ENCODE assay signal across 21 cellular contexts in the genomic region with DNA sequence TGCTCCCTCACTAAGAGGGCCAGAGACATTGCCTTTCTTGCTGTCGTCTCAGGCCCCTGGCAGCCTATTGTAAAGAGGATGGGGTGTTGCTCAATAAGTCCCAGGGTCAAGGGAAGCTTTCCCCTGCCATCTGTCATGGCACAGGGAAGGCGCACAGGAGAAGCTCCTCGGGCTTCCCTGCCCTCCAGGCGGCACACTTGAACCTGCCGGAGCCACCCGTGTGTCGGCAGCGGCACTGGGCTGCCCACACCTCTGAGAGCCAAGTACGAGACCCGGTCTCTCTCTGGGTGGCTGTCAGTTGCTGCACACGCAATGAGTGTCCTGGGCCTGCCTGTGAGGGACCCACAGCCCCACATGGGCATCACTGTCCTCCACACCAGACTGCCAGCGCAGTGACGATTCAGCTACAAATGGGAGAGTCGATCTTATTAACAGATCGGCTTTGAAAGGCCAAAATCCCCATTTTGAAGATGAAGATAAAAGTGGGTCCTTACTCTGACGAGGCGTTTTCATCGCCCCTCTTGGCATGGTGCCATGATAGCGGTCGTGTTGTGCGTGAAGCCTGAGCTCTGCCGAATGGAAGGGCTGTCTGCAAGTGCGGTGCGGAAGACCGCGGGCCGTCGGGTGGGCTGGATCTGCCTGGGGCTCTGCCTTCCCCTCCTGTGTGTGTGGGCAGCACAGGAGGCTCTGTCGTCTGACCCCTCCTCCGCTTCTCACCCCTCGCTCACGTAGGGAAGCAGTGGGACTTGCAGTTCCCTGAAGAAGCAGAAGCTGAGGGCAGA. TPM values are rescaled to one million over a fixed set of nuclear protein-coding genes. Genes with fewer than 3 reads are reported as not detected.
DNase-seq lines count a peak whose midpoint lies in the region; ATAC-seq, FAIRE-seq and TF ChIP-seq lines count a peak whose summit lies in the region.
"Had no signal": no experiment of that assay in that cellular context is flagged by ENCODE, and none has a peak within 500 bp of the region (broad histone marks: within the 10 kb centered on the region; RNA-seq: fewer than 3 reads in every experiment).

No MANE protein-coding gene starts in this region.

- in situ Hi-C loops in HepG2 (cut with HindIII; ENCODE audit: extremely low pct_ligation_motif_present, low pct_unique_long_range_greater_than_20kb): no loop called here

- WGBS in HepG2 (ENCODE audit: low lambda C conversion rate): 96% methylated on average over 14 of the region's 32 CpGs
- WGBS in right lobe of liver (ENCODE audit: insufficient coverage, low coverage, low lambda C conversion rate, missing lambda C conversion rate): 87% methylated on average over 12 of the region's 32 CpGs
- WGBS in esophagus muscularis mucosa: 91% methylated on average over 23 of the region's 32 CpGs

- DNase-seq in HepG2 (ENCODE audit: low spot score) (no peak), right lobe of liver (no peak), RWPE1 (ENCODE audit: low spot score) (no peak), nephron progenitor cell (no peak), dermis blood vessel endothelial cell (no peak), NCI-H1694 treated with DMSO at 0.1 percent for 48 hours (lab: John Stamatoyannopoulos, UW) (no peak), esophagus muscularis mucosa (ENCODE audit: extremely low spot score) (no peak)
- DNase-seq: CD4-positive, alpha-beta T cell; COR-L47; DMS79 treated with DMSO at 0.1 percent for 48 hours; GM23248; HCEC 1CT; NCI-H1105; NCI-H146; NCI-H2081; NCI-H446; NCI-H526 treated with DMSO at 0.1 percent for 48 hours; OCI-M1; SHP77 treated with DMSO at 0.1 percent for 48 hours; SW 1271 had no signal

- no peak overlapping the region for H2AFZ ChIP-seq in HepG2 (ENCODE audit: low read length)
- H2AFZ ChIP-seq: GM23248 had no signal

- peak overlapping the region; percentile 54 for H3K27ac Mint-ChIP-seq in nephron progenitor cell
- H3K27ac Mint-ChIP-seq: CD4-positive, alpha-beta T cell had no signal

- peaks cover 51% of the 10 kb centered on the region for H3K36me3 Mint-ChIP-seq in nephron progenitor cell (ENCODE audit: low read depth)

- intact Hi-C loops in HepG2 (cut with micrococcal nuclease; ENCODE audit: unreplicated experiment): no loop called here
- intact Hi-C loops in right lobe of liver (cut with DNase I): loop anchor here (10.0 kb wide), 2 partner anchors 55 to 65 kb away; no protein-coding TSS in a partner anchor
- intact Hi-C loops in esophagus muscularis mucosa (cut with DNase I): no loop called here

- TF ChIP-seq CTCF in HepG2 (CRISPR knock-in tag; IDR thresholded peaks at IDR 0.05) (no peak), right lobe of liver (IDR thresholded peaks at IDR 0.05) (no peak), RWPE1 (conservative IDR thresholded peaks at IDR 0.05; ENCODE audit: low read depth) (no peak), nephron progenitor cell (IDR thresholded peaks at IDR 0.05) (no peak), esophagus muscularis mucosa (IDR thresholded peaks at IDR 0.05) (no peak)

- no peak overlapping the region for H3K4me2 ChIP-seq in HepG2 (ENCODE audit: low read depth, low read length)

- H3K9me3 ChIP-seq in HepG2 (ENCODE audit: low read length) (no peaks in the 10 kb centered on the region), right lobe of liver (no peaks in the 10 kb centered on the region), esophagus muscularis mucosa (no peaks in the 10 kb centered on the region)

- BruUV-seq in HepG2 (replicated peaks; lab: Mats Ljungman, UMichigan): no TSS peak

- peaks cover 2% of the 10 kb centered on the region for H3K27me3 Mint-ChIP-seq in nephron progenitor cell (ENCODE audit: low read depth, poor library complexity)
- H3K27me3 Mint-ChIP-seq: CD4-positive, alpha-beta T cell had no signal

- TF ChIP-seq POLR2A in HepG2 (IDR thresholded peaks at IDR 0.05; ENCODE audit: insufficient read depth in 1 of 2, low read depth in 2 of 2, low read length in 2 of 2): no peak
- TF ChIP-seq POLR2A in right lobe of liver (IDR thresholded peaks at IDR 0.05): no peak
- no peak for TF ChIP-seq POLR2A in esophagus muscularis mucosa (IDR thresholded peaks at IDR 0.05; ENCODE audit: low read depth)

- H3K9me3 Mint-ChIP-seq in nephron progenitor cell: no peaks in the 10 kb centered on the region
- H3K9me3 Mint-ChIP-seq: CD4-positive, alpha-beta T cell had no signal

- TF ChIP-seq RAD21 in HepG2 (CRISPR knock-in tag; IDR thresholded peaks at IDR 0.05): no peak

- no peak overlapping the region for H3K4me3 Mint-ChIP-seq in nephron progenitor cell
- H3K4me3 Mint-ChIP-seq: CD4-positive, alpha-beta T cell had no signal

- H3K4me1 ChIP-seq in HepG2 (ENCODE audit: insufficient read depth, low read length) (no peaks in the 10 kb centered on the region), right lobe of liver (no peaks in the 10 kb centered on the region), esophagus muscularis mucosa (peaks cover 0 to 11% (median 0%) of the 10 kb centered on the region in 4 donors)

- TF ChIP-seq EP300 in HepG2 (IDR thresholded peaks at IDR 0.05; ENCODE audit: low read depth in 2 of 2, low read length in 2 of 2) (no peak), HepG2 (CRISPR knock-in tag; IDR thresholded peaks at IDR 0.05; ENCODE audit: borderline replicate concordance) (no peak), esophagus muscularis mucosa (IDR thresholded peaks at IDR 0.05) (no peak)

- POLR2A ChIA-PET in HepG2 (lab: Yijun Ruan, JAX) (no interaction called here), RWPE1 (lab: Yijun Ruan, JAX; ENCODE audit: low non-redundant PET) (no interaction called here)

- H3K36me3 ChIP-seq in HepG2 (replicated peaks in 1 of 2; ENCODE audit: control insufficient read depth in 1 of 2, insufficient read depth in 2 of 2, low read length in 2 of 2): peaks cover 51 to 92% of the 10 kb centered on the region in 2 experiments
- peaks cover 0 to 64% (median 16%) of the 10 kb centered on the region in 4 donors for H3K36me3 ChIP-seq in right lobe of liver
- H3K36me3 ChIP-seq in esophagus muscularis mucosa: peaks cover 64 to 100% (median 100%) of the 10 kb centered on the region in 4 donors

- H3K27ac ChIP-seq in HepG2 (ENCODE audit: extremely low read length, insufficient read depth, low read length) (no peak overlapping the region), right lobe of liver (no peak overlapping the region), RWPE1 (peak overlapping the region; percentile 65), esophagus muscularis mucosa (replicated peaks in 1 of 4) (no peak overlapping the region)
- H3K27ac ChIP-seq: GM23248, SK-N-MC had no signal

- CTCF ChIA-PET in HepG2 (lab: Yijun Ruan, JAX; ENCODE audit: low intra/inter-chr PET ratio, low total read pairs): no interaction called here
- CTCF ChIA-PET in RWPE1 (lab: Yijun Ruan, JAX): no interaction called here

- ATAC-seq in HepG2: no peak
- no peak for ATAC-seq in right lobe of liver

- no peak overlapping the region for H3K9ac ChIP-seq in HepG2 (ENCODE audit: insufficient read depth, low read depth, low read length)
- H3K9ac ChIP-seq: GM23248 had no signal

- no peak overlapping the region for H3K4me3 ChIP-seq in HepG2 (replicated peaks in 1 of 3; ENCODE audit: insufficient read depth in 1 of 3, low read depth in 2 of 3, low read length in 3 of 3)
- no peak overlapping the region for H3K4me3 ChIP-seq in right lobe of liver
- no peak overlapping the region for H3K4me3 ChIP-seq in esophagus muscularis mucosa
- H3K4me3 ChIP-seq: GM23248, SK-N-MC had no signal

- FAIRE-seq in HepG2 (lab: Jason Lieb, UNC): no peak

- H3K4me1 Mint-ChIP-seq in nephron progenitor cell: no peaks in the 10 kb centered on the region

- H3K79me2 ChIP-seq in HepG2 (ENCODE audit: insufficient read depth, low read length): no peaks in the 10 kb centered on the region

- H4K20me1 ChIP-seq in HepG2 (ENCODE audit: insufficient read depth, low read length): no peaks in the 10 kb centered on the region

- no peaks in the 10 kb centered on the region for H3K27me3 ChIP-seq in HepG2 (ENCODE audit: control insufficient read depth in 1 of 2, insufficient read depth in 2 of 2, low read length in 2 of 2)
- H3K27me3 ChIP-seq in right lobe of liver: no peaks in the 10 kb centered on the region
- no peaks in the 10 kb centered on the region for H3K27me3 ChIP-seq in esophagus muscularis mucosa

RNA-seq across cellular contexts. Expression of a gene that starts 29.2 kb away (rescaled TPM):
- total RNA-seq in HepG2 (2016; rRNA removed; fragmentation: Illumina TruSeq; extraction: Trizol) (114 and 151 TPM in 2 replicates), right lobe of liver (10 to 100 TPM; 52.9 to 87.5 (median 58.9) TPM), dermis blood vessel endothelial cell (47.0 and 87.4 TPM in 2 replicates), esophagus muscularis mucosa (10 to 100 TPM; 22.4 to 40.9 (median 31.8) TPM)
- total RNA-seq in HepG2 (2016; cell fraction: cytosol; rRNA removed; fragmentation: Illumina TruSeq; extraction: Trizol; ENCODE audit: low read depth): 28.6 and 35.2 TPM in 2 replicates
- 115 and 149 TPM in 2 replicates for total RNA-seq in HepG2 (2016; cell fraction: insoluble cytoplasmic fraction; rRNA removed; fragmentation: Illumina TruSeq; extraction: Trizol)
- 62.0 and 68.5 TPM in 2 replicates for total RNA-seq in HepG2 (2016; cell fraction: membrane; rRNA removed; fragmentation: Illumina TruSeq; extraction: Trizol)
- 61.1 and 71.3 TPM in 2 replicates for total RNA-seq in HepG2 (2016; cell fraction: nucleus; rRNA removed; fragmentation: Illumina TruSeq; extraction: Trizol)
- polyA plus RNA-seq in HepG2 (2011; rRNA removed): 165 and 184 TPM in 2 replicates
- polyA plus RNA-seq in HepG2 (2011; cell fraction: cytosol; rRNA removed): 146 and 162 TPM in 2 replicates
- 215 and 264 TPM in 2 replicates for polyA plus RNA-seq in HepG2 (2011; cell fraction: nucleus; rRNA removed)
- polyA plus RNA-seq in HepG2 (2012): 82.4 and 87.9 TPM in 2 replicates
- 45.4 and 55.7 TPM in 2 replicates for polyA plus RNA-seq in HepG2 (2016; cell fraction: cytosol; fragmentation: Illumina TruSeq; extraction: Trizol; ENCODE audit: low read depth)
- 135 and 141 TPM in 2 replicates for polyA plus RNA-seq in HepG2 (2016; cell fraction: insoluble cytoplasmic fraction; fragmentation: Illumina TruSeq; extraction: Trizol; ENCODE audit: low read depth)
- 56.2 and 56.5 TPM in 2 replicates for polyA plus RNA-seq in HepG2 (2016; cell fraction: membrane; fragmentation: Illumina TruSeq; extraction: Trizol; ENCODE audit: low read depth)
- polyA plus RNA-seq in HepG2 (2016; cell fraction: nucleus; fragmentation: Illumina TruSeq; extraction: Trizol; ENCODE audit: insufficient read depth, low read depth): 113 and 114 TPM in 2 replicates
- 159 and 241 TPM in 2 replicates for polyA minus RNA-seq in HepG2 (2011; rRNA and poly(A)+ RNA removed; ENCODE audit: low replicate concordance)
- 48.1 and 61.1 TPM in 2 replicates for polyA minus RNA-seq in HepG2 (2011; cell fraction: cytosol; rRNA and poly(A)+ RNA removed)
- polyA minus RNA-seq in HepG2 (2011; cell fraction: nucleus; rRNA and poly(A)+ RNA removed): 60.5 and 61.0 TPM in 2 replicates

RNA-seq across cellular contexts. Expression of a gene that starts 30.4 kb away (rescaled TPM):
- 46.2 and 58.2 TPM in 2 replicates for total RNA-seq in HepG2 (2016; rRNA removed; fragmentation: Illumina TruSeq; extraction: Trizol)
- total RNA-seq in HepG2 (2016; cell fraction: cytosol; rRNA removed; fragmentation: Illumina TruSeq; extraction: Trizol; ENCODE audit: low read depth): 4.4 and 4.5 TPM in 2 replicates
- 45.9 and 49.4 TPM in 2 replicates for total RNA-seq in HepG2 (2016; cell fraction: insoluble cytoplasmic fraction; rRNA removed; fragmentation: Illumina TruSeq; extraction: Trizol)
- total RNA-seq in HepG2 (2016; cell fraction: membrane; rRNA removed; fragmentation: Illumina TruSeq; extraction: Trizol): 16.5 and 16.9 TPM in 2 replicates
- total RNA-seq in HepG2 (2016; cell fraction: nucleus; rRNA removed; fragmentation: Illumina TruSeq; extraction: Trizol): 28.8 and 31.8 TPM in 2 replicates
- polyA plus RNA-seq in HepG2 (2011; rRNA removed): 16.3 TPM in 2 replicates
- polyA plus RNA-seq in HepG2 (2011; cell fraction: cytosol; rRNA removed): 10.6 and 12.2 TPM in 2 replicates
- polyA plus RNA-seq in HepG2 (2011; cell fraction: nucleus; rRNA removed): 17.2 and 19.0 TPM in 2 replicates
- 19.7 and 22.4 TPM in 2 replicates for polyA plus RNA-seq in HepG2 (2012)
- 1.9 and 2.3 TPM in 2 replicates for polyA plus RNA-seq in HepG2 (2016; cell fraction: cytosol; fragmentation: Illumina TruSeq; extraction: Trizol; ENCODE audit: low read depth)
- 45.7 and 50.1 TPM in 2 replicates for polyA plus RNA-seq in HepG2 (2016; cell fraction: insoluble cytoplasmic fraction; fragmentation: Illumina TruSeq; extraction: Trizol; ENCODE audit: low read depth)
- polyA plus RNA-seq in HepG2 (2016; cell fraction: membrane; fragmentation: Illumina TruSeq; extraction: Trizol; ENCODE audit: low read depth): 7.9 and 8.4 TPM in 2 replicates
- polyA plus RNA-seq in HepG2 (2016; cell fraction: nucleus; fragmentation: Illumina TruSeq; extraction: Trizol; ENCODE audit: insufficient read depth, low read depth): 52.6 and 53.3 TPM in 2 replicates
- 26.5 and 39.4 TPM in 2 replicates for polyA minus RNA-seq in HepG2 (2011; rRNA and poly(A)+ RNA removed; ENCODE audit: low replicate concordance)
- 23.0 and 23.7 TPM in 2 replicates for polyA minus RNA-seq in HepG2 (2011; cell fraction: cytosol; rRNA and poly(A)+ RNA removed)
- 12.1 and 17.0 TPM in 2 replicates for polyA minus RNA-seq in HepG2 (2011; cell fraction: nucleus; rRNA and poly(A)+ RNA removed)
- 10 to 100 TPM in 2 of 6 experiments, 1 to 10 TPM in 4; 8.0 to 17.0 (median 9.8) TPM for total RNA-seq in right lobe of liver
- 36.1 and 40.6 TPM in 2 replicates for total RNA-seq in dermis blood vessel endothelial cell
- 10 to 100 TPM; 17.4 to 22.0 (median 20.8) TPM for total RNA-seq in esophagus muscularis mucosa

RNA-seq across cellular contexts. Expression of a gene that starts 30.5 kb away (rescaled TPM):
- total RNA-seq in HepG2 (2016; rRNA removed; fragmentation: Illumina TruSeq; extraction: Trizol): 1.6 and 2.2 TPM in 2 replicates
- 2.9 and 3.0 TPM in 2 replicates for total RNA-seq in HepG2 (2016; cell fraction: cytosol; rRNA removed; fragmentation: Illumina TruSeq; extraction: Trizol; ENCODE audit: low read depth)
- 1.8 and 2.1 TPM in 2 replicates for total RNA-seq in HepG2 (2016; cell fraction: insoluble cytoplasmic fraction; rRNA removed; fragmentation: Illumina TruSeq; extraction: Trizol)
- 1.7 and 2.1 TPM in 2 replicates for total RNA-seq in HepG2 (2016; cell fraction: membrane; rRNA removed; fragmentation: Illumina TruSeq; extraction: Trizol)
- 1.6 and 2.4 TPM in 2 replicates for total RNA-seq in HepG2 (2016; cell fraction: nucleus; rRNA removed; fragmentation: Illumina TruSeq; extraction: Trizol)
- polyA plus RNA-seq in HepG2 (2011; rRNA removed): 0.63 and 0.67 TPM in 2 replicates
- polyA plus RNA-seq in HepG2 (2011; cell fraction: cytosol; rRNA removed): 0.68 and 0.87 TPM in 2 replicates
- 0.98 and 1.1 TPM in 2 replicates for polyA plus RNA-seq in HepG2 (2011; cell fraction: nucleus; rRNA removed)
- polyA plus RNA-seq in HepG2 (2012): 0.92 and 0.95 TPM in 2 replicates
- 0.49 and 0.50 TPM in 2 replicates for polyA plus RNA-seq in HepG2 (2016; cell fraction: cytosol; fragmentation: Illumina TruSeq; extraction: Trizol; ENCODE audit: low read depth)
- polyA plus RNA-seq in HepG2 (2016; cell fraction: insoluble cytoplasmic fraction; fragmentation: Illumina TruSeq; extraction: Trizol; ENCODE audit: low read depth): 1.4 and 1.6 TPM in 2 replicates
- 0.49 and 0.94 TPM in 2 replicates for polyA plus RNA-seq in HepG2 (2016; cell fraction: membrane; fragmentation: Illumina TruSeq; extraction: Trizol; ENCODE audit: low read depth)
- 0.75 and 1.5 TPM in 2 replicates for polyA plus RNA-seq in HepG2 (2016; cell fraction: nucleus; fragmentation: Illumina TruSeq; extraction: Trizol; ENCODE audit: insufficient read depth, low read depth)
- polyA minus RNA-seq in HepG2 (2011; rRNA and poly(A)+ RNA removed; ENCODE audit: low replicate concordance): 0.48 and 3.0 TPM in 2 replicates
- polyA minus RNA-seq in HepG2 (2011; cell fraction: cytosol; rRNA and poly(A)+ RNA removed): 0.69 TPM in 1 of 2 replicates, not detected in the other
- 3.1 and 4.4 TPM in 2 replicates for polyA minus RNA-seq in HepG2 (2011; cell fraction: nucleus; rRNA and poly(A)+ RNA removed)
- total RNA-seq in right lobe of liver: under 1 TPM in 4 of 6 experiments, not detected in 2; 0.25 to 0.62 (median 0.37) TPM
- 0.65 and 0.68 TPM in 2 replicates for total RNA-seq in dermis blood vessel endothelial cell
- 1 to 10 TPM in 1 of 4 donors, under 1 TPM in 2, not detected in 1; 0.63 to 1.2 (median 0.66) TPM for total RNA-seq in esophagus muscularis mucosa

Comparison
In these comparisons a context has a peak if more than half of its experiments do, and no peak if none do; other contexts are left out.
1. intact Hi-C loops: an anchor here in right lobe of liver (10.0 kb wide); none called in HepG2 and esophagus muscularis mucosa.